Comparison of ENCODE assay signal across 38 cellular contexts in the genomic region with DNA sequence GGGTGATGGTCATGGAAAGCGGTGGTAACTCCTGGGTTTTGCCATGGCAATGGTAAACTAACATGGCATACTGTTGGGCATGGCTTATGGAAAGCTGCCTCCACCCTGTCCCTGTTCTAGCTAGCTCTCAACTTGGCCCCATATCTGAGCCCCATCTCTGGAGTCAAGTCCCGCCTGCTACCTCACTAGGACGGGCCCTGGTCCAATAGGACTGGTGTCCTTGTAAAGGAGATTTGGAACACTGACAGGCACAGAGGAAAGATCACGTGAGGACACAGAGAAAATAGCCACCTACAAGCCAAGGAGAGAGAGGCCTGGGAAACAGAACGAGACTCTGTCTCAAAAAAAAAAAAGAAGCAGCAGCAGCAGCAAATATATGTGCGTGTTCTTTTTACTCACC.
"Had no signal": no experiment of that assay in that cellular context is flagged by ENCODE, and none has a peak within 500 bp of the region (broad histone marks: within the 10 kb centered on the region; RNA-seq: fewer than 3 reads in every experiment).

No MANE protein-coding gene starts in this region.

- FAIRE-seq: astrocyte had no signal

- DNase-seq: activated CD4-positive, alpha-beta T cell treated with anti-CD3 and anti-CD28 coated beads for 1 hour; activated CD4-positive, alpha-beta T cell treated with anti-CD3 and anti-CD28 coated beads for 48 hours; activated CD4-positive, CD25-positive, alpha-beta regulatory T cell; activated CD8-positive, alpha-beta T cell treated with anti-CD3 and anti-CD28 coated beads for 36 hours; activated effector memory CD4-positive, alpha-beta T cell treated with anti-CD3 and anti-CD28 coated beads, Interleukin-2, amount 50 U/mL, for 16 hours; activated naive CD4-positive, alpha-beta T cell treated with Interleukin-2 at 50 U/mL for 16 hours; activated naive CD8-positive, alpha-beta T cell treated with anti-CD3 and anti-CD28 coated beads, Interleukin-2, amount 10 ng/mL, durations not matched to agents 7 days and 5 days; activated T-cell treated with anti-CD3 and anti-CD28 coated beads, Interleukin-2, amount 50 U/mL, for 1 hour; activated T-cell treated with anti-CD3 and anti-CD28 coated beads, Interleukin-2, amount 50 U/mL, for 72 hours; caudate nucleus; cerebellar nuclear complex; IMR-90; Karpas-422; KBM-7; MG63; NCI-H1048; NCI-H1105 treated with DMSO at 0.1 percent for 48 hours; NCI-H1436 treated with DMSO at 0.1 percent for 48 hours; NCI-H187; NCI-H2029 treated with DMSO at 0.1 percent for 48 hours; NCI-H2107; NCI-H2171; NCI-H510A; NCI-H526; NCI-H748 treated with DMSO at 0.1 percent for 48 hours; OCI-M1; SIG-M5; SW 1271; T-helper 1 cell; T-helper 2 cell; T-helper 9 cell; WERI-Rb-1 had no signal

- H3K9me3 ChIP-seq: MG63 had no signal

- H3K36me3 ChIP-seq: breast epithelium, MG63 had no signal

- H3K27me3 ChIP-seq: body of pancreas, breast epithelium, MG63 had no signal

- H3K4me1 ChIP-seq: body of pancreas, breast epithelium had no signal

- H3K4me3 ChIP-seq: body of pancreas, breast epithelium, MG63 had no signal

- ATAC-seq: activated CD8-positive, alpha-beta T cell treated with anti-CD3 and anti-CD28 coated beads for 36 hours; activated T-cell treated with anti-CD3 and anti-CD28 coated beads, Interleukin-2, amount 50 U/mL, for 72 hours; activated T-helper 17 cell treated with anti-CD3 and anti-CD28 coated beads, Interleukin-2, amount 50 U/mL, for 72 hours; body of pancreas; Panc1; SK-N-SH treated with all-trans-retinoic acid at 6 μM for 48 hours had no signal

- H3K27ac ChIP-seq: body of pancreas, breast epithelium, WERI-Rb-1 had no signal
